Comparison of ENCODE assay signal across 9 cellular contexts in genomic region chr7:158495780-158496179, GRCh38.
DNase-seq lines count a peak whose midpoint lies in the region; ATAC-seq, FAIRE-seq and TF ChIP-seq lines count a peak whose summit lies in the region.
"Had no signal": no experiment of that assay in that cellular context is flagged by ENCODE, and none has a peak within 500 bp of the region (broad histone marks: within the 10 kb centered on the region; RNA-seq: fewer than 3 reads in every experiment).

No MANE protein-coding gene starts in this region.

- H2AFZ ChIP-seq in osteoblast (ENCODE audit: low read length), result no peak overlapping the region

- H3K36me3 Mint-ChIP-seq in activated CD4-positive, alpha-beta T cell treated with anti-CD3 and anti-CD28 coated beads for 36 hours (ENCODE audit: low read depth), result no peaks in the 10 kb centered on the region
- H3K36me3 Mint-ChIP-seq in activated CD4-positive, alpha-beta T cell treated with anti-CD3 and anti-CD28 coated beads, Interleukin-2, amount 10 ng/mL, durations not matched to agents 7 days and 5 days (ENCODE audit: low read depth), result no peaks in the 10 kb centered on the region
- no peaks in the 10 kb centered on the region for H3K36me3 Mint-ChIP-seq in WTC11
- H3K36me3 Mint-ChIP-seq: CD4-positive, CD25-positive, alpha-beta regulatory T cell had no signal

- H3K9me3 ChIP-seq in pancreas, result no peaks in the 10 kb centered on the region
- no peaks in the 10 kb centered on the region for H3K9me3 ChIP-seq in osteoblast (ENCODE audit: low read depth, low read length)

- H3K36me3 ChIP-seq in pancreas (no peaks in the 10 kb centered on the region), osteoblast (ENCODE audit: insufficient read depth, low read length) (no peaks in the 10 kb centered on the region)

- H3K4me1 Mint-ChIP-seq in activated CD4-positive, alpha-beta T cell treated with anti-CD3 and anti-CD28 coated beads for 36 hours, result no peaks in the 10 kb centered on the region
- H3K4me1 Mint-ChIP-seq in activated CD4-positive, alpha-beta T cell treated with anti-CD3 and anti-CD28 coated beads, Interleukin-2, amount 10 ng/mL, durations not matched to agents 7 days and 5 days, result no peaks in the 10 kb centered on the region
- H3K4me1 Mint-ChIP-seq in WTC11, result peaks cover 59% of the 10 kb centered on the region
- H3K4me1 Mint-ChIP-seq: CD4-positive, CD25-positive, alpha-beta regulatory T cell had no signal

- POLR2A ChIA-PET in activated CD4-positive, alpha-beta T cell treated with anti-CD3 and anti-CD28 coated beads for 36 hours (lab: Charles Lee), result no interaction called here
- POLR2A ChIA-PET in activated CD4-positive, alpha-beta T cell treated with anti-CD3 and anti-CD28 coated beads, Interleukin-2, amount 10 ng/mL, durations not matched to agents 7 days and 5 days (lab: Charles Lee), result no interaction called here
- POLR2A ChIA-PET in WTC11 (lab: Charles Lee), result no interaction called here

- no peak overlapping the region for H3K4me2 ChIP-seq in osteoblast (ENCODE audit: insufficient read depth, low read length)

- CTCF ChIA-PET in activated CD4-positive, alpha-beta T cell treated with anti-CD3 and anti-CD28 coated beads for 36 hours (lab: Charles Lee), result no interaction called here
- CTCF ChIA-PET in activated CD4-positive, alpha-beta T cell treated with anti-CD3 and anti-CD28 coated beads, Interleukin-2, amount 10 ng/mL, durations not matched to agents 7 days and 5 days (lab: Charles Lee), result no interaction called here
- CTCF ChIA-PET in WTC11 (lab: Charles Lee), result interaction anchor here (0.6 to 2.6 kb wide), 22 partner anchors 9 to 481 kb away, joined by 3 to 13 read pairs (median 4); no protein-coding TSS in a partner anchor

- H3K27me3 Mint-ChIP-seq in activated CD4-positive, alpha-beta T cell treated with anti-CD3 and anti-CD28 coated beads for 36 hours, result peaks cover 11% of the 10 kb centered on the region
- H3K27me3 Mint-ChIP-seq in activated CD4-positive, alpha-beta T cell treated with anti-CD3 and anti-CD28 coated beads, Interleukin-2, amount 10 ng/mL, durations not matched to agents 7 days and 5 days, result no peaks in the 10 kb centered on the region
- H3K27me3 Mint-ChIP-seq in WTC11 (ENCODE audit: low read depth), result peaks cover 2% of the 10 kb centered on the region; the same call in 1 of the 2 replicates
- H3K27me3 Mint-ChIP-seq: CD4-positive, CD25-positive, alpha-beta regulatory T cell had no signal

- TF ChIP-seq CTCF in WTC11 (IDR thresholded peaks at IDR 0.05) (no peak), pancreas (IDR thresholded peaks at IDR 0.05) (no peak), osteoblast (IDR thresholded peaks at IDR 0.05; ENCODE audit: extremely low read depth, low read depth, low read length) (no peak)

- H4K20me1 ChIP-seq in osteoblast (ENCODE audit: insufficient read depth, low read length), result no peaks in the 10 kb centered on the region

- H3K27me3 ChIP-seq in pancreas (no peaks in the 10 kb centered on the region), osteoblast (ENCODE audit: insufficient read depth, low read length) (no peaks in the 10 kb centered on the region)

- H3K9me3 Mint-ChIP-seq in activated CD4-positive, alpha-beta T cell treated with anti-CD3 and anti-CD28 coated beads for 36 hours (ENCODE audit: low read depth), result no peaks in the 10 kb centered on the region
- H3K9me3 Mint-ChIP-seq in activated CD4-positive, alpha-beta T cell treated with anti-CD3 and anti-CD28 coated beads, Interleukin-2, amount 10 ng/mL, durations not matched to agents 7 days and 5 days, result no peaks in the 10 kb centered on the region
- no peaks in the 10 kb centered on the region for H3K9me3 Mint-ChIP-seq in WTC11
- H3K9me3 Mint-ChIP-seq: CD4-positive, CD25-positive, alpha-beta regulatory T cell had no signal

- H3K4me3 Mint-ChIP-seq in activated CD4-positive, alpha-beta T cell treated with anti-CD3 and anti-CD28 coated beads for 36 hours, result no peak overlapping the region
- no peak overlapping the region for H3K4me3 Mint-ChIP-seq in activated CD4-positive, alpha-beta T cell treated with anti-CD3 and anti-CD28 coated beads, Interleukin-2, amount 10 ng/mL, durations not matched to agents 7 days and 5 days
- H3K4me3 Mint-ChIP-seq in WTC11, result peak overlapping the region; percentile 63
- H3K4me3 Mint-ChIP-seq: CD4-positive, CD25-positive, alpha-beta regulatory T cell had no signal

- intact Hi-C loops in activated CD4-positive, alpha-beta T cell treated with anti-CD3 and anti-CD28 coated beads for 36 hours (cut with DNase I, micrococcal nuclease), result loop anchor here (2.0 to 10.0 kb wide), 2 partner anchors 479 to 481 kb away; no protein-coding TSS in a partner anchor
- intact Hi-C loops in pancreas (cut with DNase I), result no loop called here

- peaks cover 0 to 3% (median 0%) of the 10 kb centered on the region in 3 donors for H3K4me1 ChIP-seq in pancreas
- H3K4me1 ChIP-seq in osteoblast (ENCODE audit: insufficient read depth, low read length), result no peaks in the 10 kb centered on the region

- 49 to 55% methylated on average over 6 of the region's 6 CpGs for WGBS in pancreas, 2 donors

- H3K27ac ChIP-seq in pancreas (no peak overlapping the region), osteoblast (ENCODE audit: low read depth, low read length) (no peak overlapping the region)

- no peak overlapping the region for H3K27ac Mint-ChIP-seq in activated CD4-positive, alpha-beta T cell treated with anti-CD3 and anti-CD28 coated beads for 36 hours
- H3K27ac Mint-ChIP-seq in activated CD4-positive, alpha-beta T cell treated with anti-CD3 and anti-CD28 coated beads, Interleukin-2, amount 10 ng/mL, durations not matched to agents 7 days and 5 days, result no peak overlapping the region
- H3K27ac Mint-ChIP-seq in WTC11, result peak overlapping the region; percentile 45; the same call in 1 of the 2 replicates

- H3K79me2 ChIP-seq in osteoblast (ENCODE audit: insufficient read depth, low read length), result no peaks in the 10 kb centered on the region

- peak; percentile 66 for ATAC-seq in activated CD4-positive, alpha-beta T cell treated with anti-CD3 and anti-CD28 coated beads for 36 hours
- ATAC-seq in WTC11, result peak; percentile 78
- ATAC-seq in pancreas, result peak in 3 of 4 donors; percentile 49
- ATAC-seq in GM18511 (IDR thresholded peaks at IDR 0.05; ENCODE audit: unreplicated experiment), result no peak

- H3K4me3 ChIP-seq in pancreas (no peak overlapping the region), osteoblast (ENCODE audit: insufficient read depth, low read length) (no peak overlapping the region)

- DNase-seq in activated CD4-positive, alpha-beta T cell treated with anti-CD3 and anti-CD28 coated beads for 36 hours, result peak; percentile 47
- no peak for DNase-seq in activated CD4-positive, alpha-beta T cell treated with anti-CD3 and anti-CD28 coated beads, Interleukin-2, amount 10 ng/mL, durations not matched to agents 7 days and 5 days
- DNase-seq in NAMALWA (ENCODE audit: low spot score), result peak; percentile 38
- DNase-seq in WTC11 (ENCODE audit: low spot score), result peak; percentile 59
- DNase-seq in pancreas, result peak in 2 of 6 donors; percentile 37 to 77
- DNase-seq in medulla oblongata (ENCODE audit: extremely low spot score), result no peak
- DNase-seq in osteoblast (ENCODE audit: insufficient read length, low spot score, missing footprints), result no peak

- no peak for FAIRE-seq in pancreas (lab: Jason Lieb, UNC)

TF ChIP-seq in WTC11, 78 proteins besides CTCF, POLR2A, EP300 and RAD21:
- peak; percentile 41 for TF ChIP-seq ETV6 (CRISPR knock-in tag; IDR thresholded peaks at IDR 0.05)
- TF ChIP-seq STAT6 (CRISPR knock-in tag; conservative IDR thresholded peaks at IDR 0.05; ENCODE audit: low read depth), result no peak
- peak; percentile 51; the same call in 1 of the 2 replicates for TF ChIP-seq SP1 (CRISPR knock-in tag; conservative IDR thresholded peaks at IDR 0.05)

Comparison
In these comparisons a context has a peak if more than half of its experiments do, and no peak if none do; other contexts are left out.
1. DNase-seq: peak in activated CD4-positive, alpha-beta T cell treated with anti-CD3 and anti-CD28 coated beads for 36 hours (single experiment), NAMALWA (single experiment) and WTC11 (single experiment); none in activated CD4-positive, alpha-beta T cell treated with anti-CD3 and anti-CD28 coated beads, Interleukin-2, amount 10 ng/mL, durations not matched to agents 7 days and 5 days (single experiment), medulla oblongata (single experiment) and osteoblast (single experiment).
2. intact Hi-C loops: an anchor here in activated CD4-positive, alpha-beta T cell treated with anti-CD3 and anti-CD28 coated beads for 36 hours (2.0 to 10.0 kb wide); none called in pancreas.